In genomic region chr1:247210386-247211117, GRCh38 we compare ENCODE assay signal across 8 cellular contexts. TPM values are rescaled to one million over a fixed set of nuclear protein-coding genes. Genes with fewer than 3 reads are reported as not detected.
DNase-seq lines count a peak whose midpoint lies in the region; ATAC-seq, FAIRE-seq and TF ChIP-seq lines count a peak whose summit lies in the region.

No MANE protein-coding gene starts in this region.

- H3K27ac ChIP-seq in kidney (ENCODE audit: low read depth in 2 of 2, low read length in 2 of 2): peak overlapping the region; percentile 69 to 88

- TF ChIP-seq CTCF in kidney (IDR thresholded peaks at IDR 0.05; ENCODE audit: borderline replicate concordance, extremely low read depth, insufficient read depth): no peak

- H3K9me3 ChIP-seq in kidney (ENCODE audit: control insufficient read depth in 1 of 2, low read length in 2 of 2): no peaks in the 10 kb centered on the region

- FAIRE-seq in kidney (lab: Jason Lieb, UNC): peak; percentile 91

- no peaks in the 10 kb centered on the region for H3K36me3 ChIP-seq in kidney (ENCODE audit: control insufficient read depth in 1 of 2, insufficient read depth in 2 of 2, low read length in 2 of 2)

- peaks cover 5 to 12% of the 10 kb centered on the region in 2 donors for H3K4me1 ChIP-seq in kidney (ENCODE audit: control insufficient read depth in 1 of 2, insufficient read depth in 1 of 2, low read depth in 1 of 2, low read length in 2 of 2)

- peak overlapping the region; percentile 85 to 87 for H3K4me3 ChIP-seq in kidney (ENCODE audit: low read length in 2 of 2)

- H3K9ac ChIP-seq in kidney (ENCODE audit: low read length in 2 of 2): peak overlapping the region; percentile 72 to 79

- peak; percentile 97 for DNase-seq in AG20443 (ENCODE audit: low spot score)
- peak; percentile 95 to 97 for DNase-seq in NCI-H446 (lab: John Stamatoyannopoulos, UW)
- peak; percentile 98 for DNase-seq in cerebellar cortex (ENCODE audit: low spot score)
- peak; percentile 99 for DNase-seq in kidney
- peak; percentile 81 to 89 for DNase-seq in stimulated activated CD4-positive, alpha-beta T cell treated with anti-CD3 and anti-CD28 coated beads, Interleukin-15, amount 100 ng/mL, for 1 hour (ENCODE audit: low read depth in 1 of 2, low spot score in 1 of 2)

- ATAC-seq in GM19043 (IDR thresholded peaks at IDR 0.05; ENCODE audit: low read depth, unreplicated experiment): peak; percentile 86
- ATAC-seq in HG03354 (IDR thresholded peaks at IDR 0.05; ENCODE audit: poor library complexity, severe bottlenecking, unreplicated experiment): peak; percentile 90
- ATAC-seq in activated CD4-positive, CD25-positive, alpha-beta regulatory T cell treated with anti-CD3 and anti-CD28 coated beads, Interleukin-2, amount 50 U/mL, for 24 hours: peak; percentile 99

- intact Hi-C loops in kidney (cut with DNase I): no loop called here

RNA-seq across cellular contexts. Expression of gene ZNF124, which starts 38.7 kb away (rescaled TPM):
- total RNA-seq in kidney: 45.7 TPM
- 2.5 TPM for polyA plus RNA-seq in kidney (ENCODE audit: insufficient read depth, low read depth, low replicate concordance)

RNA-seq across cellular contexts. Expression of gene VN1R5, which starts 45.3 kb away (rescaled TPM):
- not detected for total RNA-seq in kidney
- polyA plus RNA-seq in kidney (ENCODE audit: insufficient read depth, low read depth, low replicate concordance): not detected

Comparison
In these comparisons a context has a peak if more than half of its experiments do, and no peak if none do; other contexts are left out.
1. Peak in every context shown above with its lines: DNase-seq, ATAC-seq, H3K4me3 ChIP-seq and H3K27ac ChIP-seq.